8 cellular contexts compared by ENCODE assay signal in the genomic region with DNA sequence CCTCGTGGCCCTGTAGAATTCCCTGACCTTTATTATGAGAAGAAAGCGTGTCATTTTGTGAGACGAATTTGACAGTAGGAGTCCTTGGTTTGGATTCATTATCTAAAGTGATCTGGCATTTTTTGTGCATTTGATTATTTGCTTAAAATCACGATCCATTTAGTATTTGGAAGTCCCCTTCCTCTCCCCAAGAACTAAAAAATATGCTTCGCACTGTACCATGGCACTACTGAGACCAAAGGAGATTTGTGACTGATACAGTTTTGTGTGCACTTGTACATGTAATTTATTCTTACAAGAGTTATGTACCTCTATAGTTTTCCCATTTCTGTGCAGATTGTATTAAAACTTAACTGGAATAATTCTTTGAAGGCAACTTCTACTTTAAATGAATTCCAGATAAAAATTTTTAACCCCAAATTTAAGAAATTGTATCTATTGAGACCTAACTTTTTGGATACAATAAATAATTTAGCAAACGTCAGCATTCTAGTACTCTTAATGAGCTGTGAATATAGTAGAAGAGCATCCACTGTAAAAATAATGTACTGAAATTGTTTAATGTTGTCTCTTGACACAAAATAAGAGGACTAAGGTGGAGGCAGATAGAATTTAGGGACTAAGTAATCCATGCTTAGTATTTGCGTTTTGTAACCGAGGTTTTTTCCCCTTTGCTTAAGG. TPM values are rescaled to one million over a fixed set of nuclear protein-coding genes. Genes with fewer than 3 reads are reported as not detected.
A peak's percentile ranks its signal among the peaks of the same experiment; 100 is the strongest.
DNase-seq lines count a peak whose midpoint lies in the region; ATAC-seq and TF ChIP-seq lines count a peak whose summit lies in the region.

No MANE protein-coding gene starts in this region.

- H3K4me1 Mint-ChIP-seq in IgD-negative memory B cell, result peaks cover 39 to 47% (median 46%) of the 10 kb centered on the region in 3 donors
- peaks cover 31 to 41% of the 10 kb centered on the region in 2 donors for H3K4me1 Mint-ChIP-seq in natural killer cell treated with Interleukin-12 subunit alpha and Interleukin-12 subunit beta and Interleukin-15 and Interleukin-18, amount 100 ng/mL, for 72 hours (ENCODE audit: low read depth in 2 of 2)

- H3K4me3 Mint-ChIP-seq in IgD-negative memory B cell, result peak overlapping the region; percentile 94 to 97 (median 96)
- H3K4me3 Mint-ChIP-seq in natural killer cell treated with Interleukin-12 subunit alpha and Interleukin-12 subunit beta and Interleukin-15 and Interleukin-18, amount 100 ng/mL, for 72 hours, result peak overlapping the region; percentile 93

- peak overlapping the region; percentile 93 for H3K4me3 ChIP-seq in BE2C (ENCODE audit: low read depth, low read length)
- peak overlapping the region; percentile 76 for H3K4me3 ChIP-seq in choroid plexus epithelial cell (ENCODE audit: low read depth, low read length)

- peak overlapping the region; percentile 96 to 98 (median 97) for H3K27ac Mint-ChIP-seq in IgD-negative memory B cell
- H3K27ac Mint-ChIP-seq in natural killer cell treated with Interleukin-12 subunit alpha and Interleukin-12 subunit beta and Interleukin-15 and Interleukin-18, amount 100 ng/mL, for 72 hours, result peak overlapping the region; percentile 90 to 91

- H3K9me3 ChIP-seq in BE2C, result no peaks in the 10 kb centered on the region

- DNase-seq in BE2C (no peak), choroid plexus epithelial cell (ENCODE audit: low read depth) (no peak), amygdala (lab: John Stamatoyannopoulos, UW) (no peak), activated gamma-delta T cell treated with Interleukin-2 at 50 U/mL for 16 hours (no peak), cerebellar cortex (ENCODE audit: low spot score) (no peak)
- no peak for DNase-seq in natural killer cell treated with Interleukin-12 subunit alpha and Interleukin-12 subunit beta and Interleukin-15 and Interleukin-18, amount 100 ng/mL, for 72 hours (ENCODE audit: low spot score)

- no peak for TF ChIP-seq CTCF in BE2C (IDR thresholded peaks at IDR 0.05; ENCODE audit: low read depth, low read length)
- TF ChIP-seq CTCF in choroid plexus epithelial cell (conservative IDR thresholded peaks at IDR 0.05; ENCODE audit: low read depth, low read length), result no peak

- H3K27me3 Mint-ChIP-seq in IgD-negative memory B cell, result no peaks in the 10 kb centered on the region
- H3K27me3 Mint-ChIP-seq in natural killer cell treated with Interleukin-12 subunit alpha and Interleukin-12 subunit beta and Interleukin-15 and Interleukin-18, amount 100 ng/mL, for 72 hours, result no peaks in the 10 kb centered on the region

- no peak for ATAC-seq in natural killer cell treated with Interleukin-12 subunit alpha and Interleukin-12 subunit beta and Interleukin-15 and Interleukin-18, amount 100 ng/mL, for 72 hours
- ATAC-seq in HG03457 (IDR thresholded peaks at IDR 0.05; ENCODE audit: unreplicated experiment), result no peak

- no peaks in the 10 kb centered on the region for H3K9me3 Mint-ChIP-seq in IgD-negative memory B cell
- no peaks in the 10 kb centered on the region for H3K9me3 Mint-ChIP-seq in natural killer cell treated with Interleukin-12 subunit alpha and Interleukin-12 subunit beta and Interleukin-15 and Interleukin-18, amount 100 ng/mL, for 72 hours

- H3K27me3 ChIP-seq in BE2C, result no peaks in the 10 kb centered on the region

- peaks cover 10% of the 10 kb centered on the region for H3K36me3 Mint-ChIP-seq in IgD-negative memory B cell
- H3K36me3 Mint-ChIP-seq in natural killer cell treated with Interleukin-12 subunit alpha and Interleukin-12 subunit beta and Interleukin-15 and Interleukin-18, amount 100 ng/mL, for 72 hours, result no peaks in the 10 kb centered on the region

- peaks cover 18% of the 10 kb centered on the region for H3K36me3 ChIP-seq in BE2C

- peaks cover 24% of the 10 kb centered on the region for H3K4me1 ChIP-seq in BE2C

RNA-seq across cellular contexts. Expression of gene MAP3K1, which starts 2.1 kb away (rescaled TPM):
- 35.5 TPM for polyA plus RNA-seq in BE2C (2012; ENCODE audit: insufficient read depth, insufficient read length, low read depth)
- 69.8 TPM for polyA plus RNA-seq in IgD-negative memory B cell
- 10 to 100 TPM; 11.1 to 16.3 TPM for total RNA-seq in natural killer cell treated with Interleukin-12 subunit alpha and Interleukin-12 subunit beta and Interleukin-15 and Interleukin-18, amount 100 ng/mL, for 72 hours
